20 cellular contexts compared by ENCODE assay signal in genomic region chr5:1195916-1196315, GRCh38. TPM values are rescaled to one million over a fixed set of nuclear protein-coding genes. Genes with fewer than 3 reads are reported as not detected.
A peak's percentile ranks its signal among the peaks of the same experiment; 100 is the strongest.
DNase-seq lines count a peak whose midpoint lies in the region; ATAC-seq and TF ChIP-seq lines count a peak whose summit lies in the region.
"Had no signal": no experiment of that assay in that cellular context is flagged by ENCODE, and none has a peak within 500 bp of the region (broad histone marks: within the 10 kb centered on the region; RNA-seq: fewer than 3 reads in every experiment).

No MANE protein-coding gene starts in this region.

- no peaks in the 10 kb centered on the region for H3K9me3 ChIP-seq in left lung
- no peaks in the 10 kb centered on the region for H3K9me3 ChIP-seq in aorta (ENCODE audit: control insufficient read depth, low read length)
- H3K9me3 ChIP-seq: A549, Caco-2 had no signal

- TF ChIP-seq CTCF in natural killer cell (IDR thresholded peaks at IDR 0.05) = no peak
- no peak for TF ChIP-seq CTCF in left lung (IDR thresholded peaks at IDR 0.05)

- H3K36me3 ChIP-seq in left lung (no peaks in the 10 kb centered on the region), aorta (ENCODE audit: control insufficient read depth in 1 of 2, insufficient read depth in 2 of 2, low read length in 1 of 2) (no peaks in the 10 kb centered on the region)

- no peak overlapping the region for H3K4me3 Mint-ChIP-seq in activated naive CD8-positive, alpha-beta T cell treated with anti-CD3 and anti-CD28 coated beads, Interleukin-2, amount 10 ng/mL, durations not matched to agents 7 days and 5 days
- no peak overlapping the region for H3K4me3 Mint-ChIP-seq in activated naive CD8-positive, alpha-beta T cell treated with anti-CD3 and anti-CD28 coated beads, Interleukin-2, amount 50 U/mL, for 24 hours
- H3K4me3 Mint-ChIP-seq in natural killer cell treated with Interleukin-12 subunit alpha and Interleukin-12 subunit beta and Interleukin-15 and Interleukin-18, amount 100 ng/mL, for 72 hours = no peak overlapping the region
- H3K4me3 Mint-ChIP-seq in natural killer cell = no peak overlapping the region
- H3K4me3 Mint-ChIP-seq: CD4-positive, alpha-beta T cell; HFFc6 had no signal

- H3K4me3 ChIP-seq in left lung (no peak overlapping the region), aorta (ENCODE audit: low read length in 2 of 2) (no peak overlapping the region)
- H3K4me3 ChIP-seq: A549 had no signal

- H3K27ac ChIP-seq in left lung (no peak overlapping the region), aorta (ENCODE audit: low read depth in 1 of 2, low read length in 2 of 2) (no peak overlapping the region)
- H3K27ac ChIP-seq: 22Rv1, A549, C4-2B had no signal

- ATAC-seq in activated naive CD8-positive, alpha-beta T cell treated with anti-CD3 and anti-CD28 coated beads, Interleukin-2, amount 10 ng/mL, durations not matched to agents 7 days and 5 days (ENCODE audit: low read depth) = no peak
- no peak for ATAC-seq in activated naive CD8-positive, alpha-beta T cell treated with anti-CD3 and anti-CD28 coated beads, Interleukin-2, amount 50 U/mL, for 24 hours
- ATAC-seq in natural killer cell treated with Interleukin-12 subunit alpha and Interleukin-12 subunit beta and Interleukin-15 and Interleukin-18, amount 100 ng/mL, for 72 hours = no peak
- ATAC-seq in natural killer cell (no peak), left lung (no peak), aorta (ENCODE audit: low FRiP score) (peak; percentile 31)
- ATAC-seq: A549, HCT116, HepG2 had no signal

- POLR2A ChIA-PET in activated naive CD8-positive, alpha-beta T cell treated with anti-CD3 and anti-CD28 coated beads, Interleukin-2, amount 10 ng/mL, durations not matched to agents 7 days and 5 days (lab: Charles Lee) = no interaction called here

- H3K4me1 Mint-ChIP-seq in activated naive CD8-positive, alpha-beta T cell treated with anti-CD3 and anti-CD28 coated beads, Interleukin-2, amount 10 ng/mL, durations not matched to agents 7 days and 5 days = peaks cover 1% of the 10 kb centered on the region
- H3K4me1 Mint-ChIP-seq in activated naive CD8-positive, alpha-beta T cell treated with anti-CD3 and anti-CD28 coated beads, Interleukin-2, amount 50 U/mL, for 24 hours = no peaks in the 10 kb centered on the region
- no peaks in the 10 kb centered on the region for H3K4me1 Mint-ChIP-seq in natural killer cell treated with Interleukin-12 subunit alpha and Interleukin-12 subunit beta and Interleukin-15 and Interleukin-18, amount 100 ng/mL, for 72 hours (ENCODE audit: low read depth in 2 of 2)
- H3K4me1 Mint-ChIP-seq in natural killer cell = no peaks in the 10 kb centered on the region

- 77 to 79% methylated on average over 24 of the region's 24 CpGs for WGBS in aorta, 2 donors

- H3K4me1 ChIP-seq in left lung (no peaks in the 10 kb centered on the region), aorta (ENCODE audit: control insufficient read depth in 1 of 2, insufficient read depth in 2 of 2, low read length in 2 of 2) (no peaks in the 10 kb centered on the region)
- H3K4me1 ChIP-seq: A549 had no signal

- peaks cover 4% of the 10 kb centered on the region for H3K27me3 Mint-ChIP-seq in activated naive CD8-positive, alpha-beta T cell treated with anti-CD3 and anti-CD28 coated beads, Interleukin-2, amount 10 ng/mL, durations not matched to agents 7 days and 5 days
- H3K27me3 Mint-ChIP-seq in activated naive CD8-positive, alpha-beta T cell treated with anti-CD3 and anti-CD28 coated beads, Interleukin-2, amount 50 U/mL, for 24 hours = peaks cover 4% of the 10 kb centered on the region
- H3K27me3 Mint-ChIP-seq in natural killer cell treated with Interleukin-12 subunit alpha and Interleukin-12 subunit beta and Interleukin-15 and Interleukin-18, amount 100 ng/mL, for 72 hours = peaks cover 9 to 16% of the 10 kb centered on the region in 2 donors
- peaks cover 2 to 7% of the 10 kb centered on the region in 2 donors for H3K27me3 Mint-ChIP-seq in natural killer cell (ENCODE audit: low read depth in 2 of 2)

- no peak overlapping the region for H3K27ac Mint-ChIP-seq in activated naive CD8-positive, alpha-beta T cell treated with anti-CD3 and anti-CD28 coated beads, Interleukin-2, amount 10 ng/mL, durations not matched to agents 7 days and 5 days
- H3K27ac Mint-ChIP-seq in activated naive CD8-positive, alpha-beta T cell treated with anti-CD3 and anti-CD28 coated beads, Interleukin-2, amount 50 U/mL, for 24 hours = no peak overlapping the region
- no peak overlapping the region for H3K27ac Mint-ChIP-seq in natural killer cell treated with Interleukin-12 subunit alpha and Interleukin-12 subunit beta and Interleukin-15 and Interleukin-18, amount 100 ng/mL, for 72 hours
- no peak overlapping the region for H3K27ac Mint-ChIP-seq in natural killer cell
- H3K27ac Mint-ChIP-seq: CD4-positive, alpha-beta T cell; HFFc6 had no signal

- intact Hi-C loops in natural killer cell (cut with micrococcal nuclease) (no loop called here), left lung (cut with DNase I) (no loop called here), aorta (cut with DNase I) (no loop called here)

- DNase-seq in activated naive CD8-positive, alpha-beta T cell treated with anti-CD3 and anti-CD28 coated beads, Interleukin-2, amount 10 ng/mL, durations not matched to agents 7 days and 5 days = peak; percentile 16
- no peak for DNase-seq in activated naive CD8-positive, alpha-beta T cell treated with anti-CD3 and anti-CD28 coated beads, Interleukin-2, amount 50 U/mL, for 24 hours
- peak; percentile 20 for DNase-seq in natural killer cell treated with Interleukin-12 subunit alpha and Interleukin-12 subunit beta and Interleukin-15 and Interleukin-18, amount 100 ng/mL, for 72 hours (ENCODE audit: low spot score)
- DNase-seq in natural killer cell = no peak
- DNase-seq in left lung = peak; percentile 19 to 46
- peak; percentile 27 to 59 for DNase-seq in aorta
- no peak for DNase-seq in EL
- no peak for DNase-seq in UCSD-AML1 (lab: John Stamatoyannopoulos, UW; ENCODE audit: unreplicated experiment)
- DNase-seq: Caco-2; CD4-positive, alpha-beta T cell; GDM1; GOT3; H7; HFFc6 had no signal

- H3K9me3 Mint-ChIP-seq in activated naive CD8-positive, alpha-beta T cell treated with anti-CD3 and anti-CD28 coated beads, Interleukin-2, amount 10 ng/mL, durations not matched to agents 7 days and 5 days = no peaks in the 10 kb centered on the region
- H3K9me3 Mint-ChIP-seq in activated naive CD8-positive, alpha-beta T cell treated with anti-CD3 and anti-CD28 coated beads, Interleukin-2, amount 50 U/mL, for 24 hours = no peaks in the 10 kb centered on the region
- H3K9me3 Mint-ChIP-seq in natural killer cell treated with Interleukin-12 subunit alpha and Interleukin-12 subunit beta and Interleukin-15 and Interleukin-18, amount 100 ng/mL, for 72 hours = no peaks in the 10 kb centered on the region
- H3K9me3 Mint-ChIP-seq in natural killer cell = no peaks in the 10 kb centered on the region
- H3K9me3 Mint-ChIP-seq: CD4-positive, alpha-beta T cell; HFFc6 had no signal

- H3K27me3 ChIP-seq in left lung (peaks cover 0 to 35% of the 10 kb centered on the region in 2 donors), aorta (ENCODE audit: control insufficient read depth in 1 of 2, insufficient read depth in 2 of 2, low read length in 1 of 2) (no peaks in the 10 kb centered on the region)

- no peaks in the 10 kb centered on the region for H3K36me3 Mint-ChIP-seq in activated naive CD8-positive, alpha-beta T cell treated with anti-CD3 and anti-CD28 coated beads, Interleukin-2, amount 10 ng/mL, durations not matched to agents 7 days and 5 days
- H3K36me3 Mint-ChIP-seq in activated naive CD8-positive, alpha-beta T cell treated with anti-CD3 and anti-CD28 coated beads, Interleukin-2, amount 50 U/mL, for 24 hours (ENCODE audit: low read depth) = no peaks in the 10 kb centered on the region
- H3K36me3 Mint-ChIP-seq in natural killer cell treated with Interleukin-12 subunit alpha and Interleukin-12 subunit beta and Interleukin-15 and Interleukin-18, amount 100 ng/mL, for 72 hours = no peaks in the 10 kb centered on the region
- H3K36me3 Mint-ChIP-seq in natural killer cell = no peaks in the 10 kb centered on the region

RNA-seq across cellular contexts. Expression of gene SLC6A19, which starts 5.5 kb away (rescaled TPM):
- total RNA-seq in activated naive CD8-positive, alpha-beta T cell treated with anti-CD3 and anti-CD28 coated beads, Interleukin-2, amount 10 ng/mL, durations not matched to agents 7 days and 5 days = not detected
- total RNA-seq in natural killer cell treated with Interleukin-12 subunit alpha and Interleukin-12 subunit beta and Interleukin-15 and Interleukin-18, amount 100 ng/mL, for 72 hours = not detected
- total RNA-seq in natural killer cell = not detected
- not detected for total RNA-seq in left lung
- total RNA-seq in aorta = under 1 TPM in 1 of 2 donors, not detected in 1; 0.12 TPM
- 1 to 10 TPM in 1 of 2 donors, not detected in 1; 9.5 TPM for polyA plus RNA-seq in aorta
- total RNA-seq: CD4-positive, alpha-beta T cell; HFFc6 had no signal
- polyA plus RNA-seq: BJ, HepG2 had no signal

RNA-seq across cellular contexts. Expression of gene SLC6A18, which starts 29.3 kb away (rescaled TPM):
- not detected for total RNA-seq in activated naive CD8-positive, alpha-beta T cell treated with anti-CD3 and anti-CD28 coated beads, Interleukin-2, amount 10 ng/mL, durations not matched to agents 7 days and 5 days
- not detected for total RNA-seq in natural killer cell treated with Interleukin-12 subunit alpha and Interleukin-12 subunit beta and Interleukin-15 and Interleukin-18, amount 100 ng/mL, for 72 hours
- not detected for total RNA-seq in natural killer cell
- total RNA-seq in left lung = not detected
- not detected for total RNA-seq in aorta
- polyA plus RNA-seq in aorta = not detected
- total RNA-seq: Caco-2; CD4-positive, alpha-beta T cell; H7; HepG2; HFFc6 had no signal
- polyA plus RNA-seq: A549, BJ, HepG2 had no signal

Comparison
In these comparisons a context has a peak if more than half of its experiments do, and no peak if none do; other contexts are left out.
1. DNase-seq: peak in activated naive CD8-positive, alpha-beta T cell treated with anti-CD3 and anti-CD28 coated beads, Interleukin-2, amount 10 ng/mL, durations not matched to agents 7 days and 5 days (single experiment), natural killer cell treated with Interleukin-12 subunit alpha and Interleukin-12 subunit beta and Interleukin-15 and Interleukin-18, amount 100 ng/mL, for 72 hours (single experiment), left lung (2 of 2) and aorta (2 of 2); none in activated naive CD8-positive, alpha-beta T cell treated with anti-CD3 and anti-CD28 coated beads, Interleukin-2, amount 50 U/mL, for 24 hours (single experiment), natural killer cell (single experiment), EL (single experiment) and UCSD-AML1 (single experiment).